In the genomic region with DNA sequence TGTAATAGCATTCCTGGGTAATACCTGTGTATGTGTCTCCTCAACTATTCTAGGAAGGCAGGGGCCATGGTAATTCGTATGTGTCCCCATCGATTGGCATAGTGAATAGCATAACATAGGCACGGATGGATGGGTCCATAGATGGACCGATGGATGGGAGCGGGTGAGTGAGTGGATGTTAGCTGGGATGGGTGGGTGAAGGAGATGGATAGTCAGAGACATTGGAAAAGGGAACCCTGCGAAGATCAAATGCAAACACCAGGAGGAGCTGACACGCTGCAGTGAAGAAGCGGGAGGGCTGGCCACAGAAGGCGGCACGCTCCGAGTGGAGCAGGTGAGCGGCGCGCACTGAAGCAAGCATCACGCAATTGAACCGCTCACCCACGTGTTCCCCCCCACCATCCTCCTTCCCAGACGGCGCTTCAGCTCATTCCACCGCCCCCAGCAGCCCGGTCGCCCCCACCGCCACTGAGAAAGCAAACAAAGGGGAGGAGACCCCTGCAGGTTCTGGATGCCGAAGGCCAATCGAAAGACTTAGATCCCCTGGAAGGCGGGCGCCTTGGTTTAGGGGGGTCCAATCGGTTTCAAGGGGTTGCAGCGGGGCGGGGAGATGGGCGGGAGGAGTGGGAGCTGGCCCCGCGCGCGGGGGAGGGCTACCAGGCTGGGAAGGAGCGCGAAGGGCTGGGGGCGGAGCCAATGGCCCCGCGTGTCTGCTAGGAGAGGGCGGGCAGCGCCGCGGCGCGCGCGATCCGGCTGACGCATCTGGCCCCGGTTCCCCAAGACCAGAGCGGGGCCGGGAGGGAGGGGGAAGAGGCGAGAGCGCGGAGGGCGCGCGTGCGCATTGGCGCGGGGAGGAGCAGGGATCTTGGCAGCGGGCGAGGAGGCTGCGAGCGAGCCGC, we compare ENCODE assay signal across 8 cellular contexts. TPM values are rescaled to one million over a fixed set of nuclear protein-coding genes. Genes with fewer than 3 reads are reported as not detected.
DNase-seq lines count a peak whose midpoint lies in the region; ATAC-seq and TF ChIP-seq lines count a peak whose summit lies in the region.

A gene (plus strand): TSS at position 839 of the 899 bp plus-strand sequence. CDS start 90 bp downstream, outside the sequence.

- peaks cover 0 to 1% (median 0%) of the 10 kb centered on the region in 7 donors for H3K9me3 Mint-ChIP-seq in CD4-positive, CD25-positive, alpha-beta regulatory T cell

- peaks cover 15 to 56% (median 37%) of the 10 kb centered on the region in 4 donors for H3K4me1 Mint-ChIP-seq in CD4-positive, CD25-positive, alpha-beta regulatory T cell

- no peaks in the 10 kb centered on the region for H3K9me3 ChIP-seq in CD4-positive, CD25-positive, alpha-beta regulatory T cell (ENCODE audit: control insufficient read depth in 2 of 2, low read length in 2 of 2)
- H3K9me3 ChIP-seq in right lobe of liver = no peaks in the 10 kb centered on the region

- H3K27ac Mint-ChIP-seq in CD4-positive, CD25-positive, alpha-beta regulatory T cell = peak within 1 kb of the TSS; percentile 95 to 96 (median 96)

- H3K27me3 ChIP-seq in CD4-positive, CD25-positive, alpha-beta regulatory T cell (ENCODE audit: control insufficient read depth, insufficient read depth, low read length) = no peaks in the 10 kb centered on the region
- no peaks in the 10 kb centered on the region for H3K27me3 ChIP-seq in right lobe of liver

- peak; percentile 66 to 78 (median 70) for TF ChIP-seq CTCF in right lobe of liver (IDR thresholded peaks at IDR 0.05)

- intact Hi-C loops in right lobe of liver (cut with DNase I) = loop anchor here (10.0 kb wide), 2 partner anchors 135 to 175 kb away; no protein-coding TSS in a partner anchor

- no peaks in the 10 kb centered on the region for H3K36me3 ChIP-seq in CD4-positive, CD25-positive, alpha-beta regulatory T cell (ENCODE audit: control insufficient read depth, insufficient read depth, low read length)
- no peaks in the 10 kb centered on the region for H3K36me3 ChIP-seq in right lobe of liver

- peaks cover 7% of the 10 kb centered on the region for H3K27me3 Mint-ChIP-seq in CD4-positive, CD25-positive, alpha-beta regulatory T cell

- H3K4me3 Mint-ChIP-seq in CD4-positive, CD25-positive, alpha-beta regulatory T cell = peak within 1 kb of the TSS; percentile 77 to 97 (median 92)

- ATAC-seq in CD4-positive, CD25-positive, alpha-beta regulatory T cell (ENCODE audit: low read depth in 2 of 2) = peak; percentile 84 to 90
- ATAC-seq in GM19395 (IDR thresholded peaks at IDR 0.05; ENCODE audit: unreplicated experiment) (peak; percentile 67), HG03565 (IDR thresholded peaks at IDR 0.05; ENCODE audit: unreplicated experiment) (peak; percentile 77), right lobe of liver (peak; percentile 82 to 91 (median 84))

- peak within 1 kb of the TSS; percentile 88 for H3K27ac ChIP-seq in CD4-positive, CD25-positive, alpha-beta regulatory T cell (ENCODE audit: insufficient read depth, low read length, poor library complexity, severe bottlenecking)
- H3K27ac ChIP-seq in right lobe of liver = peak within 1 kb of the TSS; percentile 74 to 89 (median 77)

- TF ChIP-seq POLR2A in right lobe of liver (IDR thresholded peaks at IDR 0.05) = peak; percentile 58

- peaks cover 3% of the 10 kb centered on the region for H3K36me3 Mint-ChIP-seq in CD4-positive, CD25-positive, alpha-beta regulatory T cell

- DNase-seq in CD4-positive, CD25-positive, alpha-beta regulatory T cell = peak; percentile 97 to 100 (median 99)
- peak; percentile 97 for DNase-seq in NCI-H774 (lab: John Stamatoyannopoulos, UW)
- DNase-seq in activated CD4-positive, alpha-beta T cell treated with anti-CD3 and anti-CD28 coated beads, Interleukin-2, amount 50 U/mL, for 48 hours = peak; percentile 98
- DNase-seq in dermis microvascular lymphatic vessel endothelial cell (ENCODE audit: low read depth in 2 of 2) = peak; percentile 94 to 99
- peak; percentile 99 for DNase-seq in right lobe of liver
- peak; percentile 98 to 99 for DNase-seq in stimulated activated CD4-positive, alpha-beta T cell treated with anti-CD3 and anti-CD28 coated beads, Interleukin-4, amount 100 ng/mL, for 4 hours

- 2% methylated on average over 13 of the region's 67 CpGs for WGBS in right lobe of liver (ENCODE audit: insufficient coverage, low coverage, low lambda C conversion rate, missing lambda C conversion rate)

- H3K4me1 ChIP-seq in CD4-positive, CD25-positive, alpha-beta regulatory T cell (ENCODE audit: control insufficient read depth, insufficient read depth, low read length, poor library complexity, severe bottlenecking) = peaks cover 43% of the 10 kb centered on the region
- peaks cover 0 to 31% (median 16%) of the 10 kb centered on the region in 4 donors for H3K4me1 ChIP-seq in right lobe of liver

- peak within 1 kb of the TSS; percentile 73 for H3K4me3 ChIP-seq in CD4-positive, CD25-positive, alpha-beta regulatory T cell (ENCODE audit: low read depth, low read length)
- peak within 1 kb of the TSS; percentile 58 to 65 (median 58) for H3K4me3 ChIP-seq in right lobe of liver

RNA-seq across cellular contexts. Expression of the gene that starts here (rescaled TPM):
- total RNA-seq in CD4-positive, CD25-positive, alpha-beta regulatory T cell = 197 TPM
- polyA plus RNA-seq in CD4-positive, CD25-positive, alpha-beta regulatory T cell = 10 to 100 TPM; 22.4 to 37.5 (median 28.9) TPM
- total RNA-seq in dermis microvascular lymphatic vessel endothelial cell (8.2 and 8.5 TPM in 2 replicates), right lobe of liver (10 to 100 TPM; 18.2 to 38.6 (median 23.9) TPM)

Comparison
In these comparisons a context has a peak if more than half of its experiments do, and no peak if none do; other contexts are left out.
1. Peak in every context shown above with its lines: DNase-seq, ATAC-seq, H3K4me3 ChIP-seq and H3K27ac ChIP-seq.